ENCODE assay signal across 9 cellular contexts in genomic region chr21:37370152-37371040, GRCh38. TPM values are rescaled to one million over a fixed set of nuclear protein-coding genes. Genes with fewer than 3 reads are reported as not detected.
DNase-seq lines count a peak whose midpoint lies in the region; ATAC-seq, FAIRE-seq and TF ChIP-seq lines count a peak whose summit lies in the region.
"Had no signal": no experiment of that assay in that cellular context is flagged by ENCODE, and none has a peak within 500 bp of the region (broad histone marks: within the 10 kb centered on the region; RNA-seq: fewer than 3 reads in every experiment).

No MANE protein-coding gene starts in this region.

- TF ChIP-seq RAD21 in GM12878 (IDR thresholded peaks at IDR 0.05; ENCODE audit: insufficient read depth, low read depth, low read length), result 0 out of 2 replicates have a peak, but pooled peaks have one; percentile 11

- CTCF ChIA-PET in activated CD4-positive, alpha-beta T cell treated with anti-CD3 and anti-CD28 coated beads for 36 hours (lab: Charles Lee), result interaction anchor here (1.0 to 2.4 kb wide), 8 partner anchors 9 to 94 kb away, joined by 3 to 12 read pairs (median 4); no protein-coding TSS in a partner anchor
- CTCF ChIA-PET in GM12878 (lab: Yijun Ruan, JAX), result interaction anchor here (0.8 to 1.5 kb wide), 6 partner anchors 31 to 213 kb away, joined by 3 to 5 read pairs (median 3); no protein-coding TSS in a partner anchor

- H3K79me2 ChIP-seq in KMS-11 (ENCODE audit: insufficient read depth, low read depth), result peaks cover 77% of the 10 kb centered on the region
- H3K79me2 ChIP-seq in GM12878 (ENCODE audit: control insufficient read depth, insufficient read depth, low read length), result peaks cover 93% of the 10 kb centered on the region

- no TSS peak for BruUV-seq in GM12878 (replicated peaks; lab: Mats Ljungman, UMichigan)

- intact Hi-C loops in activated CD4-positive, alpha-beta T cell treated with anti-CD3 and anti-CD28 coated beads for 36 hours (cut with DNase I, micrococcal nuclease), result loop anchor here (1.0 to 2.0 kb wide), 6 partner anchors 14 to 91 kb away; no protein-coding TSS in a partner anchor
- intact Hi-C loops in GM12878 (cut with micrococcal nuclease; ENCODE audit: unreplicated experiment), result loop anchor here (5.0 kb wide), 3 partner anchors 37 to 272 kb away; no protein-coding TSS in a partner anchor

- H3K36me3 ChIP-seq in KMS-11 (ENCODE audit: insufficient read depth) (no peaks in the 10 kb centered on the region), GM12878 (ENCODE audit: control insufficient read depth in 2 of 2, insufficient read depth in 2 of 2, low read length in 1 of 2) (no peaks in the 10 kb centered on the region; a peak in 1 of 4 replicates)

- H3K9ac ChIP-seq in KMS-11 (peak overlapping the region; percentile 1; the same call in 1 of the 2 replicates), GM12878 (ENCODE audit: control insufficient read depth, insufficient read depth, low read length) (peak overlapping the region; percentile 98)

- H3K4me1 ChIP-seq in KMS-11 (ENCODE audit: low read depth, poor library complexity, severe bottlenecking) (peaks cover 67% of the 10 kb centered on the region), GM12878 (ENCODE audit: control insufficient read depth, insufficient read depth, low read length) (peaks cover 16% of the 10 kb centered on the region; the same call in 1 of the 2 replicates)

- H3K4me3 ChIP-seq in KMS-11 (IDR thresholded peaks at IDR 0.05; ENCODE audit: insufficient read depth, low read depth, low read length), result no peak overlapping the region
- H3K4me3 ChIP-seq in GM12878, result peak overlapping the region; percentile 89

- peak; percentile 10 for ATAC-seq in activated CD4-positive, alpha-beta T cell treated with anti-CD3 and anti-CD28 coated beads for 36 hours
- ATAC-seq in GM12878 (peak; percentile 46), naive B cell (ENCODE audit: low read depth in 2 of 2) (no peak)

- peaks cover 12% of the 10 kb centered on the region for H3K36me3 Mint-ChIP-seq in activated CD4-positive, alpha-beta T cell treated with anti-CD3 and anti-CD28 coated beads for 36 hours (ENCODE audit: low read depth)
- peaks cover 4 to 8% of the 10 kb centered on the region in 2 donors for H3K36me3 Mint-ChIP-seq in naive B cell

- H3K27ac Mint-ChIP-seq in activated CD4-positive, alpha-beta T cell treated with anti-CD3 and anti-CD28 coated beads for 36 hours, result peak overlapping the region; percentile 94
- H3K27ac Mint-ChIP-seq in naive B cell, result peak overlapping the region; percentile 12 to 100 (median 76)

- H3K27me3 ChIP-seq in KMS-11 (ENCODE audit: insufficient read depth, low read depth), result no peaks in the 10 kb centered on the region
- H3K27me3 ChIP-seq in GM12878 (replicated peaks in 1 of 2; ENCODE audit: control insufficient read depth in 2 of 2, insufficient read depth in 2 of 2, low read length in 1 of 2), result no peaks in the 10 kb centered on the region

- H3K9me3 ChIP-seq in GM12878 (replicated peaks; ENCODE audit: control insufficient read depth, insufficient read depth, low read length), result no peaks in the 10 kb centered on the region

- FAIRE-seq in GM12878 (lab: Jason Lieb, UNC) (peak; percentile 80), frontal cortex (lab: Jason Lieb, UNC) (no peak)

- DNase-seq in activated CD4-positive, alpha-beta T cell treated with anti-CD3 and anti-CD28 coated beads for 36 hours, result no peak
- no peak for DNase-seq in activated CD4-positive, alpha-beta T cell treated with anti-CD3 and anti-CD28 coated beads for 48 hours
- no peak for DNase-seq in GM12878 (ENCODE audit: low read depth, low spot score)
- DNase-seq in naive B cell, result no peak
- no peak for DNase-seq in NCI-H2171 treated with DMSO at 0.1 percent for 48 hours (lab: John Stamatoyannopoulos, UW)
- DNase-seq in frontal cortex (ENCODE audit: low spot score in 2 of 2), result no peak
- DNase-seq in islet precursor cell, result no peak

- RAD21 ChIA-PET in GM12878 (lab: Charles Lee; ENCODE audit: unreplicated experiment), result interaction anchor here (0.8 to 3.3 kb wide), 13 partner anchors 13 to 204 kb away, joined by 3 to 17 read pairs (median 4); partner anchors contain the start of gene VPS26C

- H3K4me3 Mint-ChIP-seq in activated CD4-positive, alpha-beta T cell treated with anti-CD3 and anti-CD28 coated beads for 36 hours, result peak overlapping the region; percentile 99
- peak overlapping the region; percentile 44 to 99 (median 92) for H3K4me3 Mint-ChIP-seq in naive B cell

- TF ChIP-seq POLR2A in GM12878 (IDR thresholded peaks at IDR 0.05; ENCODE audit: low read depth, low read length), result no peak

- H3K4me1 Mint-ChIP-seq in activated CD4-positive, alpha-beta T cell treated with anti-CD3 and anti-CD28 coated beads for 36 hours, result peaks cover 63% of the 10 kb centered on the region
- H3K4me1 Mint-ChIP-seq in naive B cell, result peaks cover 51 to 71% (median 68%) of the 10 kb centered on the region in 3 donors

- TF ChIP-seq CTCF in KMS-11 (conservative IDR thresholded peaks at IDR 0.05; ENCODE audit: low read depth, low read length) (no peak), GM12878 (IDR thresholded peaks at IDR 0.05 in 2 of 3, conservative IDR thresholded peaks at IDR 0.05 in 1 of 3; ENCODE audit: control insufficient read depth in 2 of 3, extremely low read depth in 1 of 3, insufficient read depth in 1 of 3, low read depth in 3 of 3, low read length in 3 of 3) (no peak)

- SMC1A ChIA-PET in GM12878 (lab: Charles Lee; ENCODE audit: uncharacterized antibody, unreplicated experiment), result interaction anchor here (1.3 to 7.9 kb wide), 14 partner anchors 8 to 203 kb away, joined by 3 to 62 read pairs (median 6); no protein-coding TSS in a partner anchor

- under 1% methylated on average over 8 of the region's 8 CpGs for WGBS in GM12878 (ENCODE audit: insufficient coverage, insufficient replicate concordance, low lambda C conversion rate, missing lambda C conversion rate)

- H3K27me3 Mint-ChIP-seq in activated CD4-positive, alpha-beta T cell treated with anti-CD3 and anti-CD28 coated beads for 36 hours, result no peaks in the 10 kb centered on the region
- H3K27me3 Mint-ChIP-seq in naive B cell, result no peaks in the 10 kb centered on the region

- POLR2A ChIA-PET in activated CD4-positive, alpha-beta T cell treated with anti-CD3 and anti-CD28 coated beads for 36 hours (lab: Charles Lee), result interaction anchor here (0.5 to 1.6 kb wide), 5 partner anchors 38 to 193 kb away, joined by 3 to 6 read pairs (median 4); no protein-coding TSS in a partner anchor
- POLR2A ChIA-PET in GM12878 (lab: Charles Lee), result interaction anchor here (0.6 to 2.3 kb wide), 7 partner anchors 10 to 186 kb away, joined by 3 to 6 read pairs (median 4); partner anchors contain the start of gene VPS26C

- H3K4me2 ChIP-seq in KMS-11, result peak overlapping the region; percentile 63
- peak overlapping the region; percentile 92 for H3K4me2 ChIP-seq in GM12878 (ENCODE audit: control insufficient read depth, insufficient read depth)

- peak in 1 of 2 experiments; percentile 12; a peak in 1 of 4 replicates for TF ChIP-seq EP300 in GM12878 (IDR thresholded peaks at IDR 0.05; ENCODE audit: borderline replicate concordance in 1 of 2, control insufficient read depth in 1 of 2, low read depth in 2 of 2, low read length in 2 of 2)

- no peaks in the 10 kb centered on the region for H3K9me3 Mint-ChIP-seq in activated CD4-positive, alpha-beta T cell treated with anti-CD3 and anti-CD28 coated beads for 36 hours (ENCODE audit: low read depth)
- H3K9me3 Mint-ChIP-seq in naive B cell, result no peaks in the 10 kb centered on the region

- H3K27ac ChIP-seq in KMS-11 (peak overlapping the region; percentile 7; the same call in 1 of the 2 replicates), GM12878 (ENCODE audit: control insufficient read depth, insufficient read depth) (peak overlapping the region; percentile 97)
- H3K27ac ChIP-seq: C4-2B had no signal

- H2AFZ ChIP-seq in KMS-11 (ENCODE audit: low read depth), result no peak overlapping the region
- H2AFZ ChIP-seq in GM12878 (ENCODE audit: control insufficient read depth, low read depth, low read length), result no peak overlapping the region

- peaks cover 69% of the 10 kb centered on the region for H4K20me1 ChIP-seq in KMS-11 (ENCODE audit: insufficient read depth)
- H4K20me1 ChIP-seq in GM12878 (ENCODE audit: control insufficient read depth, insufficient read depth), result peaks cover 6% of the 10 kb centered on the region

- in situ Hi-C loops in GM12878 (cut with MboI), result no loop called here

TF ChIP-seq in GM12878, 131 proteins besides CTCF, POLR2A, EP300 and RAD21 (continues in another document):
- TF ChIP-seq WRNIP1 (IDR thresholded peaks at IDR 0.05; ENCODE audit: borderline replicate concordance, low read depth, low read length) (no peak), TAF1 (IDR thresholded peaks at IDR 0.05; ENCODE audit: borderline replicate concordance, low read depth, low read length) (no peak), NFIC (IDR thresholded peaks at IDR 0.05; ENCODE audit: low read depth, low read length) (peak; percentile 49), CEBPB (IDR thresholded peaks at IDR 0.05; ENCODE audit: borderline replicate concordance in 1 of 2, low read depth in 2 of 2, low read length in 2 of 2) (peak in 1 of 2 experiments; percentile 52; a peak in 1 of 4 replicates), KDM1A (IDR thresholded peaks at IDR 0.05; ENCODE audit: borderline replicate concordance) (no peak)

RNA-seq across cellular contexts. Expression of gene DYRK1A, which starts 3.8 kb away (rescaled TPM):
- 10 to 100 TPM; 51.1 to 76.9 TPM for total RNA-seq in activated CD4-positive, alpha-beta T cell treated with anti-CD3 and anti-CD28 coated beads for 36 hours
- 248 and 256 TPM in 2 replicates for total RNA-seq in GM12878 (2013; cell fraction: nucleolus; rRNA removed)
- total RNA-seq in GM12878 (2014; rRNA removed) (43.0 and 46.4 TPM in 2 replicates), GM12878 (2014; rRNA removed; fragmentation: Illumina TruSeq; extraction: Trizol) (45.1 and 47.3 TPM in 2 replicates), GM12878 (2021) (53.4 TPM in 2 replicates), frontal cortex (172 TPM)
- 23.1 TPM for polyA plus RNA-seq in GM12878 (2011; ENCODE audit: low read depth)
- polyA plus RNA-seq in GM12878 (2011; rRNA removed) (49.9 and 68.6 TPM in 2 replicates), GM12878 (2014; fragmentation: Illumina TruSeq; extraction: Trizol) (30.5 and 31.9 TPM in 2 replicates), GM12878 (2014; fragmentation: Nextera tagmentation; extraction: Ambion mirVana) (1 to 10 TPM; 4.8 to 9.1 TPM), GM12878 (2014; rRNA removed) (27.1 and 29.4 TPM in 2 replicates), GM12878 (2016; fragmentation: Nextera tagmentation; extraction: Ambion mirVana) (1 to 10 TPM; 2.4 to 3.0 TPM), naive B cell (ENCODE audit: low read depth in 6 of 6) (10 to 100 TPM in 3 of 6 donors, 1 to 10 TPM in 3; 5.9 to 14.3 (median 10.2) TPM)
- polyA plus RNA-seq in GM12878 (2011; cell fraction: cytosol; rRNA removed), result 49.4 and 59.7 TPM in 2 replicates
- 105 and 126 TPM in 2 replicates for polyA plus RNA-seq in GM12878 (2011; cell fraction: nucleus; rRNA removed)
- polyA plus RNA-seq in GM12878 (2012), result 23.5 and 24.4 TPM in 2 replicates
- polyA minus RNA-seq in GM12878 (2011; rRNA and poly(A)+ RNA removed), result 188 and 274 TPM in 2 replicates
- 49.1 and 50.9 TPM in 2 replicates for polyA minus RNA-seq in GM12878 (2011; cell fraction: cytosol; rRNA and poly(A)+ RNA removed)
- polyA minus RNA-seq in GM12878 (2011; cell fraction: nucleus; rRNA and poly(A)+ RNA removed), result 120 and 170 TPM in 2 replicates

Comparison
In these comparisons a context has a peak if more than half of its experiments do, and no peak if none do; other contexts are left out.
1. ATAC-seq: peak in activated CD4-positive, alpha-beta T cell treated with anti-CD3 and anti-CD28 coated beads for 36 hours (single experiment) and GM12878 (single experiment); none in naive B cell (0 of 2).